32 cellular contexts compared by ENCODE assay signal in the genomic region with DNA sequence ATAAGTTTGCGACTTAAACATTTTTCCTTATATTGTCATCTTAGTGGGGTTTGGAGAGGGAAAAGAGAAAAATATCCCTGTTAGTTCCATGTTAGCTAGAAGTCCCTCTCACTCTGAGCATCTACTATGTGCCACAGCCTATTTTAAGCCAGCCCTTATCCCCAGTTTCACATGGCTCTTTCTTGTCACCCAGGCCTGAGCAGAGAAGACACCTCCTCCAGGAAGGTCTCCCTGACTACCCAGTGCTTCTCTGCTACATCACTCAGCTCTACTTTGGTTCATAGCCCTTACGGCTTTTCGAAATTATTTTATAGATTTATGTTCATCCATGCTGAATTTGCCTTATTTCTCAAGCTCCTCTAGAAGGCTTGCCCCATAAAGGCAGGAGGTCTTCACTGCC. TPM values are rescaled to one million over a fixed set of nuclear protein-coding genes. Genes with fewer than 3 reads are reported as not detected.
A peak's percentile ranks its signal among the peaks of the same experiment; 100 is the strongest.
DNase-seq lines count a peak whose midpoint lies in the region; ATAC-seq and TF ChIP-seq lines count a peak whose summit lies in the region.
"Had no signal": no experiment of that assay in that cellular context is flagged by ENCODE, and none has a peak within 500 bp of the region (broad histone marks: within the 10 kb centered on the region; RNA-seq: fewer than 3 reads in every experiment).

No MANE protein-coding gene starts in this region.

- no peaks in the 10 kb centered on the region for H3K36me3 ChIP-seq in CD8-positive, alpha-beta memory T cell (ENCODE audit: insufficient read depth, low read length)
- H3K36me3 ChIP-seq: esophagus muscularis mucosa, SJSA1 had no signal

- no peak for ATAC-seq in GM21360 (IDR thresholded peaks at IDR 0.05; ENCODE audit: unreplicated experiment)
- ATAC-seq: right cardiac atrium had no signal

- H3K4me3 ChIP-seq in CD8-positive, alpha-beta memory T cell (ENCODE audit: low read length): no peak overlapping the region
- H3K4me3 ChIP-seq: esophagus muscularis mucosa, SJSA1, smooth muscle cell, testis had no signal

- no peaks in the 10 kb centered on the region for H3K27me3 ChIP-seq in CD8-positive, alpha-beta memory T cell (ENCODE audit: insufficient read depth, low read length, poor library complexity, severe bottlenecking)
- H3K27me3 ChIP-seq: esophagus muscularis mucosa, SJSA1, testis had no signal

- H3K9me3 Mint-ChIP-seq in T-helper 1 cell treated with Interleukin-12 subunit alpha and Interleukin-12 subunit beta and Interleukin-4 antibody, amounts not matched to agents 30 μg/mL and 1 μg/mL, for 36 hours: no peaks in the 10 kb centered on the region
- H3K9me3 Mint-ChIP-seq in CD8-positive, alpha-beta memory T cell: no peaks in the 10 kb centered on the region
- H3K9me3 Mint-ChIP-seq in endothelial cell (ENCODE audit: unreplicated experiment) (no peaks in the 10 kb centered on the region), neural crest cell (no peaks in the 10 kb centered on the region), Calu3 (ENCODE audit: low read depth, unreplicated experiment) (no peaks in the 10 kb centered on the region)
- H3K9me3 Mint-ChIP-seq: activated CD4-positive, alpha-beta memory T cell treated with anti-CD3 and anti-CD28 coated beads for 36 hours; activated T-helper 2 cell treated with anti-CD3 and anti-CD28 coated beads, Interferon-gamma antibody, Interleukin-2, Interleukin-4, amounts not matched to agents 10 μg/mL and 5 μg/mL and 100 μg/mL, durations not matched to agents 14 hours and 24 hours and 36 hours; dendritic cell treated with granulocyte-macrophage colony-stimulating factor and Interleukin-4, amounts not matched to agents 40 ng/mL and 50 ng/mL, for 4 days had no signal

- H3K4me3 Mint-ChIP-seq in T-helper 1 cell treated with Interleukin-12 subunit alpha and Interleukin-12 subunit beta and Interleukin-4 antibody, amounts not matched to agents 30 μg/mL and 1 μg/mL, for 36 hours: peak overlapping the region; percentile 14
- peak overlapping the region in 4 of 7 donors; percentile 45 to 71 (median 65) for H3K4me3 Mint-ChIP-seq in CD8-positive, alpha-beta memory T cell
- H3K4me3 Mint-ChIP-seq in endothelial cell (ENCODE audit: unreplicated experiment) (peak overlapping the region; percentile 31), neural crest cell (peak overlapping the region; percentile 43), Calu3 (ENCODE audit: low read depth, unreplicated experiment) (no peak overlapping the region)
- H3K4me3 Mint-ChIP-seq: dendritic cell treated with granulocyte-macrophage colony-stimulating factor and Interleukin-4, amounts not matched to agents 40 ng/mL and 50 ng/mL, for 4 days had no signal

- DNase-seq in T-helper 1 cell (no peak), endothelial cell (ENCODE audit: low spot score) (no peak), neural crest cell (ENCODE audit: low read depth, low spot score) (no peak), T1000 (lab: John Stamatoyannopoulos, UW) (no peak), Calu3 (no peak)
- DNase-seq in CD8-positive, alpha-beta memory T cell: no peak
- DNase-seq: activated CD4-positive, alpha-beta memory T cell treated with anti-CD3 and anti-CD28 coated beads for 36 hours; activated CD4-positive, alpha-beta T cell treated with anti-CD3 and anti-CD28 coated beads for 1 hour; DMS 273 treated with DMSO at 0.1 percent for 48 hours; EL; foreskin fibroblast; GOT3; KBM-7; kidney glomerular epithelial cell; midbrain; NCI-H1092 treated with DMSO at 0.1 percent for 48 hours; NCI-H1694 treated with DMSO at 0.1 percent for 48 hours; NCI-H510A treated with DMSO at 0.1 percent for 48 hours; right cardiac atrium; stimulated activated CD4-positive, alpha-beta T cell treated with anti-CD3 and anti-CD28 coated beads, Interleukin-1b, Interleukin-23, amount 100 ng/mL, for 48 hours; stimulated activated naive CD4-positive, alpha-beta T cell treated with Interleukin-2 at 50 U/mL for 16 hours; T-helper 2 cell; testis had no signal

- H3K4me1 ChIP-seq in CD8-positive, alpha-beta memory T cell (ENCODE audit: insufficient read depth, low read length): peaks cover 45% of the 10 kb centered on the region

- no peak overlapping the region for H3K27ac Mint-ChIP-seq in T-helper 1 cell treated with Interleukin-12 subunit alpha and Interleukin-12 subunit beta and Interleukin-4 antibody, amounts not matched to agents 30 μg/mL and 1 μg/mL, for 36 hours
- peak overlapping the region in 5 of 8 donors; percentile 2 to 79 (median 58) for H3K27ac Mint-ChIP-seq in CD8-positive, alpha-beta memory T cell
- H3K27ac Mint-ChIP-seq in endothelial cell (ENCODE audit: unreplicated experiment) (no peak overlapping the region), neural crest cell (ENCODE audit: unreplicated experiment) (no peak overlapping the region), Calu3 (ENCODE audit: unreplicated experiment) (no peak overlapping the region)
- H3K27ac Mint-ChIP-seq: activated CD4-positive, alpha-beta memory T cell treated with anti-CD3 and anti-CD28 coated beads for 36 hours; activated T-helper 2 cell treated with anti-CD3 and anti-CD28 coated beads, Interferon-gamma antibody, Interleukin-2, Interleukin-4, amounts not matched to agents 10 μg/mL and 5 μg/mL and 100 μg/mL, durations not matched to agents 14 hours and 24 hours and 36 hours; dendritic cell treated with granulocyte-macrophage colony-stimulating factor and Interleukin-4, amounts not matched to agents 40 ng/mL and 50 ng/mL, for 4 days had no signal

- no TSS peak for BruUV-seq in Calu3 (replicated peaks; lab: Mats Ljungman, UMichigan)

- POLR2A ChIA-PET in CD8-positive, alpha-beta memory T cell (lab: Charles Lee): interaction anchor here (2.0 to 2.4 kb wide), 2 partner anchors 24 to 234 kb away, joined by 9 to 18 read pairs; a partner anchor contains a TSS

- intact Hi-C loops in Calu3 (cut with micrococcal nuclease; ENCODE audit: unreplicated experiment): no loop called here

- no peaks in the 10 kb centered on the region for H3K9me3 ChIP-seq in CD8-positive, alpha-beta memory T cell (ENCODE audit: low read length)
- H3K9me3 ChIP-seq: esophagus muscularis mucosa, SJSA1, testis had no signal

- TF ChIP-seq CTCF in endothelial cell (IDR thresholded peaks at IDR 0.05; ENCODE audit: unreplicated experiment): no peak
- no peak for TF ChIP-seq CTCF in neural crest cell (conservative IDR thresholded peaks at IDR 0.05)
- no peak for TF ChIP-seq CTCF in Calu3 (IDR thresholded peaks at IDR 0.05; ENCODE audit: unreplicated experiment)

- H3K4me1 Mint-ChIP-seq in T-helper 1 cell treated with Interleukin-12 subunit alpha and Interleukin-12 subunit beta and Interleukin-4 antibody, amounts not matched to agents 30 μg/mL and 1 μg/mL, for 36 hours (ENCODE audit: low read depth): peaks cover 33% of the 10 kb centered on the region
- peaks cover 34 to 49% (median 41%) of the 10 kb centered on the region in 3 donors for H3K4me1 Mint-ChIP-seq in CD8-positive, alpha-beta memory T cell
- H3K4me1 Mint-ChIP-seq in endothelial cell (ENCODE audit: unreplicated experiment) (peaks cover 22% of the 10 kb centered on the region), neural crest cell (peaks cover 9% of the 10 kb centered on the region), Calu3 (ENCODE audit: low read depth, unreplicated experiment) (peaks cover 46% of the 10 kb centered on the region)

- H3K27ac ChIP-seq in CD8-positive, alpha-beta memory T cell (ENCODE audit: low read depth, low read length): no peak overlapping the region
- H3K27ac ChIP-seq: 22Rv1, parathyroid adenoma, SJSA1, testis had no signal

- peaks cover 6% of the 10 kb centered on the region for H3K27me3 Mint-ChIP-seq in T-helper 1 cell treated with Interleukin-12 subunit alpha and Interleukin-12 subunit beta and Interleukin-4 antibody, amounts not matched to agents 30 μg/mL and 1 μg/mL, for 36 hours (ENCODE audit: low read depth)
- H3K27me3 Mint-ChIP-seq in CD8-positive, alpha-beta memory T cell: peaks cover 0 to 1% of the 10 kb centered on the region in 2 donors
- H3K27me3 Mint-ChIP-seq in endothelial cell (ENCODE audit: unreplicated experiment): peaks cover 23% of the 10 kb centered on the region
- peaks cover 48% of the 10 kb centered on the region for H3K27me3 Mint-ChIP-seq in neural crest cell (ENCODE audit: low read depth)
- H3K27me3 Mint-ChIP-seq in Calu3 (ENCODE audit: unreplicated experiment): no peaks in the 10 kb centered on the region
- H3K27me3 Mint-ChIP-seq: activated CD4-positive, alpha-beta memory T cell treated with anti-CD3 and anti-CD28 coated beads for 36 hours had no signal

- CTCF ChIA-PET in CD8-positive, alpha-beta memory T cell (lab: Charles Lee): interaction anchor here (0.8 to 4.0 kb wide), 7 partner anchors 10 to 235 kb away, joined by 3 to 27 read pairs (median 5); no protein-coding TSS in a partner anchor
- CTCF ChIA-PET in Calu3 (lab: Charles Lee): no interaction called here

- H3K36me3 Mint-ChIP-seq in T-helper 1 cell treated with Interleukin-12 subunit alpha and Interleukin-12 subunit beta and Interleukin-4 antibody, amounts not matched to agents 30 μg/mL and 1 μg/mL, for 36 hours (ENCODE audit: low read depth): peaks cover 3% of the 10 kb centered on the region
- H3K36me3 Mint-ChIP-seq in CD8-positive, alpha-beta memory T cell: peaks cover 0 to 1% (median 0%) of the 10 kb centered on the region in 3 donors
- H3K36me3 Mint-ChIP-seq in endothelial cell (ENCODE audit: low read depth, unreplicated experiment): peaks cover 2% of the 10 kb centered on the region
- H3K36me3 Mint-ChIP-seq in neural crest cell (ENCODE audit: low read depth): no peaks in the 10 kb centered on the region
- H3K36me3 Mint-ChIP-seq in Calu3 (ENCODE audit: insufficient read depth, unreplicated experiment): peaks cover 15% of the 10 kb centered on the region
- H3K36me3 Mint-ChIP-seq: activated CD4-positive, alpha-beta memory T cell treated with anti-CD3 and anti-CD28 coated beads for 36 hours had no signal

RNA-seq across cellular contexts. Expression of a gene that starts 7.2 kb away (rescaled TPM):
- total RNA-seq in CD8-positive, alpha-beta memory T cell: 100 to 1,000 TPM; 139 to 150 TPM
- 99.8 TPM for polyA plus RNA-seq in CD8-positive, alpha-beta memory T cell
- total RNA-seq in endothelial cell (ENCODE audit: unreplicated experiment): 65.8 TPM
- total RNA-seq in neural crest cell: 19.4 and 20.3 TPM in 2 replicates
- total RNA-seq in Calu3 (2022): 93.5 and 111 TPM in 2 replicates

RNA-seq across cellular contexts. Expression of a gene that starts 24.1 kb away (rescaled TPM):
- total RNA-seq in CD8-positive, alpha-beta memory T cell: 1 to 10 TPM; 2.7 to 2.8 TPM
- 3.0 TPM for polyA plus RNA-seq in CD8-positive, alpha-beta memory T cell
- total RNA-seq in endothelial cell (ENCODE audit: unreplicated experiment) (30.3 TPM), neural crest cell (6.3 and 6.7 TPM in 2 replicates), Calu3 (2022) (1.5 and 1.7 TPM in 2 replicates)

Comparison
In these comparisons a context has a peak if more than half of its experiments do, and no peak if none do; other contexts are left out.
1. H3K27ac Mint-ChIP-seq: peak in CD8-positive, alpha-beta memory T cell (5 of 8); none in T-helper 1 cell treated with Interleukin-12 subunit alpha and Interleukin-12 subunit beta and Interleukin-4 antibody, amounts not matched to agents 30 μg/mL and 1 μg/mL, for 36 hours (single experiment), endothelial cell (single experiment), neural crest cell (single experiment) and Calu3 (single experiment).